ENCODE assay signal across 30 cellular contexts in genomic region chr7:36523371-36523953, GRCh38.
"Had no signal": no experiment of that assay in that cellular context is flagged by ENCODE, and none has a peak within 500 bp of the region (broad histone marks: within the 10 kb centered on the region; RNA-seq: fewer than 3 reads in every experiment).

No MANE protein-coding gene starts in this region.

- FAIRE-seq: kidney had no signal

- H3K4me3 ChIP-seq: ascending aorta, cardiac muscle cell, coronary artery, dorsolateral prefrontal cortex, esophagus muscularis mucosa, heart right ventricle, ovary, smooth muscle cell, suprapubic skin, tibial artery had no signal

- H3K4me3 Mint-ChIP-seq: activated CD4-positive, alpha-beta memory T cell treated with anti-CD3 and anti-CD28 coated beads for 36 hours; activated CD4-positive, alpha-beta T cell treated with anti-CD3 and anti-CD28 coated beads, Interleukin-2, amount 10 ng/mL, durations not matched to agents 24 days and 14 days; activated naive CD4-positive, alpha-beta T cell treated with anti-CD3 and anti-CD28 coated beads for 36 hours; activated naive CD8-positive, alpha-beta T cell treated with anti-CD3 and anti-CD28 coated beads for 36 hours; activated T-helper 1 cell treated with anti-CD3 and anti-CD28 coated beads, Interleukin-12 subunit alpha, Interleukin-12 subunit beta, Interleukin-2, Interleukin-4 antibody, amounts not matched to agents 30 ng/mL and 10 ng/mL and 1 ng/mL, durations not matched to agents 14 hours and 24 hours and 36 hours; brain; nephron; T-helper 17 cell had no signal

- H3K36me3 Mint-ChIP-seq: activated CD4-positive, alpha-beta memory T cell treated with anti-CD3 and anti-CD28 coated beads for 36 hours; brain had no signal

- H3K4me1 ChIP-seq: ascending aorta, esophagus muscularis mucosa, heart right ventricle, tibial artery had no signal

- H3K9me3 ChIP-seq: ascending aorta, esophagus muscularis mucosa, heart right ventricle, ovary, suprapubic skin, tibial artery had no signal

- H3K27ac Mint-ChIP-seq: activated CD4-positive, alpha-beta memory T cell treated with anti-CD3 and anti-CD28 coated beads for 36 hours; activated CD4-positive, alpha-beta T cell treated with anti-CD3 and anti-CD28 coated beads, Interleukin-2, amount 10 ng/mL, durations not matched to agents 24 days and 14 days; activated naive CD4-positive, alpha-beta T cell treated with anti-CD3 and anti-CD28 coated beads for 36 hours; activated naive CD8-positive, alpha-beta T cell treated with anti-CD3 and anti-CD28 coated beads for 36 hours; activated T-helper 1 cell treated with anti-CD3 and anti-CD28 coated beads, Interleukin-12 subunit alpha, Interleukin-12 subunit beta, Interleukin-2, Interleukin-4 antibody, amounts not matched to agents 30 ng/mL and 10 ng/mL and 1 ng/mL, durations not matched to agents 14 hours and 24 hours and 36 hours; nephron; progenitor cell of endocrine pancreas; T-helper 17 cell had no signal

- H3K9me3 Mint-ChIP-seq: activated CD4-positive, alpha-beta memory T cell treated with anti-CD3 and anti-CD28 coated beads for 36 hours; activated naive CD4-positive, alpha-beta T cell treated with anti-CD3 and anti-CD28 coated beads for 36 hours; activated naive CD8-positive, alpha-beta T cell treated with anti-CD3 and anti-CD28 coated beads for 36 hours; activated T-helper 1 cell treated with anti-CD3 and anti-CD28 coated beads, Interleukin-12 subunit alpha, Interleukin-12 subunit beta, Interleukin-2, Interleukin-4 antibody, amounts not matched to agents 30 ng/mL and 10 ng/mL and 1 ng/mL, durations not matched to agents 14 hours and 24 hours and 36 hours; nephron had no signal

- H3K4me1 Mint-ChIP-seq: nephron, T-helper 17 cell had no signal

- H3K27me3 ChIP-seq: ascending aorta, cardiac muscle cell, dorsolateral prefrontal cortex, esophagus muscularis mucosa, ovary, suprapubic skin, tibial artery had no signal

- H3K4me2 ChIP-seq: smooth muscle cell had no signal

- DNase-seq: activated CD4-positive, alpha-beta memory T cell treated with anti-CD3 and anti-CD28 coated beads for 36 hours; activated CD4-positive, alpha-beta T cell treated with anti-CD3 and anti-CD28 coated beads, Interleukin-2, amount 10 ng/mL, durations not matched to agents 24 days and 14 days; activated CD4-positive, CD25-positive, alpha-beta regulatory T cell treated with anti-CD3 and anti-CD28 coated beads, Interleukin-2, amount 50 U/mL, for 72 hours; activated CD8-positive, alpha-beta memory T cell treated with anti-CD3 and anti-CD28 coated beads, Interleukin-2, amount 50 U/mL, for 4 hours; activated effector memory CD4-positive, alpha-beta T cell treated with anti-CD3 and anti-CD28 coated beads, Interleukin-2, amount 50 U/mL, for 16 hours; activated naive CD4-positive, alpha-beta T cell treated with anti-CD3 and anti-CD28 coated beads for 36 hours; activated naive CD8-positive, alpha-beta T cell treated with anti-CD3 and anti-CD28 coated beads for 36 hours; activated T-cell treated with anti-CD3 and anti-CD28 coated beads, Interleukin-2, amount 50 U/mL, for 1 hour; dorsolateral prefrontal cortex; effector memory CD4-positive, alpha-beta T cell; foreskin melanocyte; heart right ventricle; kidney; midbrain; ovary; stimulated activated CD4-positive, alpha-beta T cell treated with anti-CD3 and anti-CD28 coated beads, Interleukin-1b, Interleukin-23, amount 100 ng/mL, for 48 hours; stimulated activated CD4-positive, alpha-beta T cell treated with anti-CD3 and anti-CD28 coated beads, Interleukin-4, amount 100 ng/mL, for 4 hours; stimulated activated naive CD4-positive, alpha-beta T cell; T-helper 17 cell; tibial artery had no signal

- H3K36me3 ChIP-seq: ascending aorta, cardiac muscle cell, esophagus muscularis mucosa, ovary, suprapubic skin, tibial artery had no signal

- H3K27ac ChIP-seq: ascending aorta, cardiac muscle cell, coronary artery, dorsolateral prefrontal cortex, esophagus muscularis mucosa, heart right ventricle, ovary, suprapubic skin, tibial artery had no signal

- H3K27me3 Mint-ChIP-seq: activated CD4-positive, alpha-beta memory T cell treated with anti-CD3 and anti-CD28 coated beads for 36 hours; activated naive CD8-positive, alpha-beta T cell treated with anti-CD3 and anti-CD28 coated beads for 36 hours had no signal
